ENCODE assay signal across 8 cellular contexts in the genomic region with DNA sequence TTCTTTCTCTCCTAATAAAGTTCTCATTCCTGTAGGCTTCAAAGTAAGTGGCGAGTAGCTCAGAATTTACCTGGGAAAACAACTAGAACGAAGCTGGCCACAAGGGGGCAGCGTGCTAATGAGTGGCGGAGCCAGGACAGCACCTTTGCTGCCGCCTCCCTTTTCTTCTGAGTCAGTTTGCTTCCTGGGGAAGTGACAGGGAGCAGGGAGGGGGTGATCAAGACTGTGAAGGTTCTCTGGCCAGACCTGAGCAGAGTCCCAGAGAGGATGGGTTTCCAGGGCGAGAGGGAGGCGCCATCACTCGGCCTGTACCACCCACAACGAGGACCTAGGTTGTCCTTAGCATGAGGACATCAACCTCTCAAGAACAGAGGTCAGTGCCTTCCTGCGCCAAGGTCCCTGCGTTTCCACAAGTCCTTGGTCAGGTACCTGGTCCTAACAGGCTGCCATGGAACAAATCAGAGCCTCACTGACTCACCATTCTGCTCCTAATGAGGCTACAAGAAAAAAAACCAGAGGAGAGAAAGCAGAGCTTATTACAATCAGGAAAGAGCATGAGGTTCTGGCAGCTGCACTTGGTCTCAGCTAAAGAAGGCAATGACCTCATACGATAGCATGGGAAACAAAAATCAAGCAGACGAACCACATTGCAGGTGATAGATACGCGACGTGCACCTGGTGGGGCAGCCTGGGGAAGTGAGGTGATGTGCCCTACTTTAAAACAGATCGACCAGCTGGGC.
DNase-seq lines count a peak whose midpoint lies in the region; ATAC-seq and TF ChIP-seq lines count a peak whose summit lies in the region.

No MANE protein-coding gene starts in this region.

- BruUV-seq in mammary epithelial cell (replicated peaks; lab: Mats Ljungman, UMichigan) = TSS peak; percentile 83

- in situ Hi-C loops in mammary epithelial cell (cut with MboI; ENCODE audit: low sequenced_read_pairs in 2 of 2) = loop anchor here in 1 of 2 donors (10.0 kb wide), 1 partner anchor 160 kb away; the partner anchor contains the start of gene PPP1CB

- CTCF ChIA-PET in mammary epithelial cell (lab: Charles Lee; ENCODE audit: low non-redundant PET) = interaction anchor here (0.6 to 1.5 kb wide), 11 partner anchors 11 to 426 kb away, joined by 3 to 15 read pairs (median 5); partner anchors contain the start of gene PPP1CB

- no peaks in the 10 kb centered on the region for H4K20me1 ChIP-seq in mammary epithelial cell (ENCODE audit: insufficient read depth, low read length)
- H4K20me1 ChIP-seq in smooth muscle cell (ENCODE audit: low read depth) = no peaks in the 10 kb centered on the region

- H3K79me2 ChIP-seq in mammary epithelial cell (ENCODE audit: insufficient read depth, low read length) (no peaks in the 10 kb centered on the region), smooth muscle cell (ENCODE audit: low read depth) (no peaks in the 10 kb centered on the region)

- H3K9me3 ChIP-seq in WERI-Rb-1 (ENCODE audit: severe bottlenecking) (no peaks in the 10 kb centered on the region), mammary epithelial cell (replicated peaks; ENCODE audit: insufficient read depth, low read length) (no peaks in the 10 kb centered on the region), smooth muscle cell (replicated peaks; ENCODE audit: low read depth) (no peaks in the 10 kb centered on the region)

- dilution Hi-C loops in mammary epithelial cell (cut with HindIII; ENCODE audit: low sequenced_read_pairs) = no loop called here

- intact Hi-C loops in mammary epithelial cell (cut with micrococcal nuclease) = loop anchor here (1.0 kb wide), 4 partner anchors 27 to 159 kb away; no protein-coding TSS in a partner anchor

- peak overlapping the region; percentile 31 for H3K27ac ChIP-seq in WERI-Rb-1
- peak overlapping the region; percentile 63 for H3K27ac ChIP-seq in mammary epithelial cell (ENCODE audit: insufficient read depth, low read depth, low read length)
- H3K27ac ChIP-seq in smooth muscle cell (ENCODE audit: low read depth) = peak overlapping the region; percentile 88

- DNase-seq in EL = peak; percentile 77
- DNase-seq in NCI-H2227 treated with DMSO at 0.1 percent for 48 hours (lab: John Stamatoyannopoulos, UW) = peak; percentile 29
- DNase-seq in WERI-Rb-1 = peak; percentile 94
- peak; percentile 94 for DNase-seq in mammary epithelial cell
- peak; percentile 89 for DNase-seq in inferior parietal cortex (ENCODE audit: extremely low spot score)
- peak; percentile 40 for DNase-seq in smooth muscle cell (lab: John Stamatoyannopoulos, UW; ENCODE audit: unreplicated experiment)

- ATAC-seq in HG02885 (IDR thresholded peaks at IDR 0.05; ENCODE audit: poor library complexity, unreplicated experiment) (peak; percentile 69), GM21381 (IDR thresholded peaks at IDR 0.05; ENCODE audit: unreplicated experiment) (no peak)

- no peak overlapping the region for H3K4me3 ChIP-seq in WERI-Rb-1 (ENCODE audit: low read depth, low read length)
- peak overlapping the region in 1 of 3 experiments; percentile 2 for H3K4me3 ChIP-seq in mammary epithelial cell (replicated peaks in 1 of 3; ENCODE audit: insufficient read depth in 1 of 3, low read depth in 2 of 3, low read length in 3 of 3)
- no peak overlapping the region for H3K4me3 ChIP-seq in smooth muscle cell

- WGBS in mammary epithelial cell (ENCODE audit: low coverage, missing lambda C conversion rate) = 33% methylated on average over 17 of the region's 17 CpGs
- WGBS in smooth muscle cell (ENCODE audit: low lambda C conversion rate) = 41% methylated on average over 17 of the region's 17 CpGs

- H3K4me2 ChIP-seq in mammary epithelial cell (ENCODE audit: insufficient read depth, low read depth, low read length) = peak overlapping the region; percentile 40
- peak overlapping the region; percentile 77 for H3K4me2 ChIP-seq in smooth muscle cell

- H3K9ac ChIP-seq in mammary epithelial cell (ENCODE audit: insufficient read depth, low read length) (peak overlapping the region; percentile 19), smooth muscle cell (ENCODE audit: low read depth) (peak overlapping the region; percentile 47)

- peak overlapping the region; percentile 83 for H2AFZ ChIP-seq in mammary epithelial cell (ENCODE audit: low read depth, low read length)
- peak overlapping the region; percentile 65 for H2AFZ ChIP-seq in smooth muscle cell (ENCODE audit: low read depth)

- H3F3A ChIP-seq in smooth muscle cell (ENCODE audit: low read depth) = peaks cover 21% of the 10 kb centered on the region

- TF ChIP-seq CTCF in WERI-Rb-1 (IDR thresholded peaks at IDR 0.05; ENCODE audit: low read depth, low read length) (peak; percentile 89), mammary epithelial cell (conservative IDR thresholded peaks at IDR 0.05 in 1 of 2, IDR thresholded peaks at IDR 0.05 in 1 of 2; ENCODE audit: extremely low read depth in 1 of 2, insufficient read depth in 1 of 2, low read depth in 1 of 2, low read length in 2 of 2) (peak; percentile 79 to 83), smooth muscle cell (IDR thresholded peaks at IDR 0.05; ENCODE audit: borderline replicate concordance, insufficient read depth, poor library complexity, severe bottlenecking) (peak; percentile 89)

- H3K4me1 ChIP-seq in mammary epithelial cell (ENCODE audit: insufficient read depth, low read length) = peaks cover 38% of the 10 kb centered on the region
- H3K4me1 ChIP-seq in smooth muscle cell (ENCODE audit: low read depth) = peaks cover 3% of the 10 kb centered on the region

- no peaks in the 10 kb centered on the region for H3K27me3 ChIP-seq in WERI-Rb-1 (ENCODE audit: insufficient read depth, low read depth, severe bottlenecking)
- H3K27me3 ChIP-seq in mammary epithelial cell (ENCODE audit: insufficient read depth, low read length) = no peaks in the 10 kb centered on the region
- H3K27me3 ChIP-seq in smooth muscle cell (ENCODE audit: low read depth) = no peaks in the 10 kb centered on the region

- no peaks in the 10 kb centered on the region for H3K36me3 ChIP-seq in WERI-Rb-1
- no peaks in the 10 kb centered on the region for H3K36me3 ChIP-seq in mammary epithelial cell (ENCODE audit: insufficient read depth, low read length)
- no peaks in the 10 kb centered on the region for H3K36me3 ChIP-seq in smooth muscle cell (ENCODE audit: low read depth)

Comparison
In these comparisons a context has a peak if more than half of its experiments do, and no peak if none do; other contexts are left out.
1. DNase-seq: peak in every context shown above with its lines; median percentile 94 in WERI-Rb-1; 94 in mammary epithelial cell; 89 in inferior parietal cortex; 77 in EL; 40 in smooth muscle cell; 29 in NCI-H2227 treated with DMSO at 0.1 percent for 48 hours.
2. H3K27ac ChIP-seq: peak in every context shown above with its lines; median percentile 88 in smooth muscle cell; 63 in mammary epithelial cell; 31 in WERI-Rb-1.